Comparison of ENCODE assay signal across 8 cellular contexts in the genomic region with DNA sequence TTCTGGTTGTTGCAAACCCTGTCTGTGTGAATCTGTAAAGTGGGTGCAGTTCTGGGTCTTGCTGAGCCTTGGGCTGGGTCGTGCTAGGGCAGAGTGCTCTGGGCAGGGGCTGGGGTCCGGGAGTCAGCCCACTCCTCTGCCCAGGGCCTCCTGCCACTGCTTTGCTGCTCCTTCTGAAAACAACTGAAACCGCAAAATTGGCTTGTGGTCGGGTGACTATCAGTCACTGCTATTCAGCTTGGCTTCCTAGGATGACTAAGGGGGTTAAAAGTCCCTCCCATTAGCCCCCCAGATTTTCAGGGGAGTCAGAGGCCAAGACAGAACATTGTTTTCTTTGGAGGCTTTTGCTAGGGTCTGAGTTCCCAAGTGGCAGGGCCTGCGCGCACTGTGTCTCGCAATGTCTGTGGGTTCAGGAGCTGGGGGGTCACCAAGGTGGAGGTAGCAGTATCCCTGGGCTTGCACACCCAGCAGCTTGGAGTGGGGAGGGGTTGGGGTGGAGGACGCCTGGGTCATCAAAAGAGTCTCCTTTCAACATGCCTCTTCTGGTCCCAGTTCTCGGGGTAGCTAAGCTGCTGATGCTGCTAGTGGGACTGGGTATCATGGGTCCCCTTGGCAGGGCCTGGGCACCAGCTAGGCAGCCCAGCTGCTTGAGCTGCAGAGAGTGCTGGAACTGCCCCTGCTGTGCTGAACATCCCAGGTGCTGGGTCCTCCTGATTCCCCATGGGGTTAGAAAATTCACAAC. TPM values are rescaled to one million over a fixed set of nuclear protein-coding genes. Genes with fewer than 3 reads are reported as not detected.
DNase-seq lines count a peak whose midpoint lies in the region; ATAC-seq and TF ChIP-seq lines count a peak whose summit lies in the region.

No MANE protein-coding gene starts in this region.

- CTCF ChIA-PET in AG04450 (lab: Charles Lee), result interaction anchor here (1.0 kb wide), 1 partner anchor 20 kb away, joined by 3 read pairs; no protein-coding TSS in a partner anchor

- TF ChIP-seq CTCF in AG04450 (IDR thresholded peaks at IDR 0.05; ENCODE audit: low read depth, low read length), result no peak

- POLR2A ChIA-PET in AG04450 (lab: Yijun Ruan, JAX), result interaction anchor here (1.5 kb wide), 1 partner anchor 112 kb away, joined by 3 read pairs; a partner anchor contains a TSS

- DNase-seq in AG04450 (ENCODE audit: low read depth, low spot score), result peak; percentile 18
- DNase-seq in HS-5 (ENCODE audit: low read depth), result peak; percentile 74
- peak; percentile 80 to 89 for DNase-seq in activated CD4-positive, alpha-beta T cell treated with anti-CD3 and anti-CD28 coated beads, Interleukin-2, amount 50 U/mL, for 48 hours
- peak; percentile 74 for DNase-seq in glomerular visceral epithelial cell (ENCODE audit: extremely low spot score)
- no peak for DNase-seq in NCI-H146 treated with DMSO at 0.1 percent for 48 hours (lab: John Stamatoyannopoulos, UW; ENCODE audit: unreplicated experiment)
- DNase-seq in NCI-H2107 treated with DMSO at 0.1 percent for 48 hours (lab: John Stamatoyannopoulos, UW; ENCODE audit: unreplicated experiment), result no peak

- no peak overlapping the region for H3K27ac ChIP-seq in AG04450 (ENCODE audit: low read depth, low read length)

- peaks cover 78% of the 10 kb centered on the region for H3K27me3 ChIP-seq in AG04450 (ENCODE audit: control insufficient read depth, insufficient read depth, low read length)

- H3K9me3 ChIP-seq in AG04450 (ENCODE audit: control insufficient read depth, insufficient read depth, low read length), result peaks cover 4% of the 10 kb centered on the region; the same call in 1 of the 2 replicates

- H3K4me3 ChIP-seq in AG04450 (ENCODE audit: low read depth, low read length), result no peak overlapping the region

- no peak for ATAC-seq in GM18907 (IDR thresholded peaks at IDR 0.05; ENCODE audit: unreplicated experiment)
- no peak for ATAC-seq in HG02798 (IDR thresholded peaks at IDR 0.05; ENCODE audit: poor library complexity, unreplicated experiment)

RNA-seq across cellular contexts. Expression of a gene that starts 13.5 kb away (rescaled TPM):
- not detected in 2 replicates for polyA plus RNA-seq in AG04450 (2011; rRNA removed)
- polyA minus RNA-seq in AG04450 (2011; rRNA and poly(A)+ RNA removed), result not detected in 2 replicates

RNA-seq across cellular contexts. Expression of a gene that starts 25.6 kb away (rescaled TPM):
- polyA plus RNA-seq in AG04450 (2011; rRNA removed), result 4.8 and 5.5 TPM in 2 replicates
- 3.9 and 7.1 TPM in 2 replicates for polyA minus RNA-seq in AG04450 (2011; rRNA and poly(A)+ RNA removed)

Comparison
In these comparisons a context has a peak if more than half of its experiments do, and no peak if none do; other contexts are left out.
1. DNase-seq: peak in AG04450 (single experiment), HS-5 (single experiment), activated CD4-positive, alpha-beta T cell treated with anti-CD3 and anti-CD28 coated beads, Interleukin-2, amount 50 U/mL, for 48 hours (2 of 2) and glomerular visceral epithelial cell (single experiment); none in NCI-H146 treated with DMSO at 0.1 percent for 48 hours (single experiment) and NCI-H2107 treated with DMSO at 0.1 percent for 48 hours (single experiment).